ENCODE assay signal across 23 cellular contexts in the genomic region with DNA sequence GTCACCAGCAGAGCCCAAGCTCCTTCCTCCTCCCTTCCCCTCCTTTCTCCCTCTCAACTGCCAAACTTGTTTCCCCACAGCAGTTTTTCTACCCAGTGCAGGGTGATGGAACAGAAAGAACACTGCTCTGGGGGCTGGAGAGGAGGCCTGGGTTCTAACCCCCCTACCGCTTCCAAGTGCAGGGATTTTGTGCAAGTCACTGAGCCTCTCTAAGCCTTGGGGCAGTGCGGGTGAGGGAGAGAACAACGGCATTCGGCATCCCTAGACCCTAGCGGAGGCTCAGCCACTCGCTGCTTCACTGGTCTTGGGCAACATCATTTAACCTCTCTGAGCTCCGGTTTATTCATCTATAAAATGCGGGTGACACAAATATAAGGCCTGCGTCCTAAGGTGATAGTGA.
"Had no signal": no experiment of that assay in that cellular context is flagged by ENCODE, and none has a peak within 500 bp of the region (broad histone marks: within the 10 kb centered on the region; RNA-seq: fewer than 3 reads in every experiment).

No MANE protein-coding gene starts in this region.

- H3K27ac ChIP-seq: coronary artery, neural progenitor cell, prostate gland, right atrium auricular region, skin epidermis, suprapubic skin, transverse colon, upper lobe of right lung, uterus had no signal

- DNase-seq: dermis blood vessel endothelial cell; effector memory CD4-positive, alpha-beta T cell; kidney; naive B cell; nucleus accumbens; stimulated activated CD4-positive, alpha-beta T cell treated with anti-CD3 and anti-CD28 coated beads, Interleukin-15, amount 100 ng/mL, for 24 hours; stimulated activated CD4-positive, alpha-beta T cell treated with anti-CD3 and anti-CD28 coated beads, Interleukin-2, amount 100 ng/mL, for 48 hours; stimulated activated naive CD4-positive, alpha-beta T cell; transverse colon; uterus had no signal

- H3K27me3 ChIP-seq: neural progenitor cell, right atrium auricular region, suprapubic skin, transverse colon, upper lobe of right lung, uterus had no signal

- H3K4me3 ChIP-seq: coronary artery, lung, mucosa of descending colon, neural progenitor cell, prostate gland, right atrium auricular region, skin epidermis, suprapubic skin, transverse colon, upper lobe of right lung, uterus had no signal

- H3K36me3 Mint-ChIP-seq: memory B cell; naive B cell; natural killer cell treated with Interleukin-12 subunit alpha and Interleukin-12 subunit beta and Interleukin-15 and Interleukin-18, amount 100 ng/mL, for 72 hours; neural progenitor cell had no signal

- H3K27ac Mint-ChIP-seq: memory B cell; naive B cell; natural killer cell treated with Interleukin-12 subunit alpha and Interleukin-12 subunit beta and Interleukin-15 and Interleukin-18, amount 100 ng/mL, for 72 hours had no signal

- H3K4me1 Mint-ChIP-seq: memory B cell had no signal

- H3K4me3 Mint-ChIP-seq: memory B cell; natural killer cell treated with Interleukin-12 subunit alpha and Interleukin-12 subunit beta and Interleukin-15 and Interleukin-18, amount 100 ng/mL, for 72 hours; neural progenitor cell; stimulated activated naive CD8-positive, alpha-beta T cell treated with anti-CD3 and anti-CD28 coated beads, Interleukin-15, amount 100 ng/mL, for 72 hours had no signal

- H3K36me3 ChIP-seq: neural progenitor cell, prostate gland, right atrium auricular region, suprapubic skin, transverse colon, upper lobe of right lung, uterus had no signal

- ATAC-seq: left lobe of liver; mucosa of descending colon; natural killer cell treated with Interleukin-12 subunit alpha and Interleukin-12 subunit beta and Interleukin-15 and Interleukin-18, amount 100 ng/mL, for 72 hours; stimulated activated naive CD8-positive, alpha-beta T cell treated with anti-CD3 and anti-CD28 coated beads, Interleukin-15, amount 100 ng/mL, for 72 hours had no signal

- H3K9me3 Mint-ChIP-seq: memory B cell; naive B cell; natural killer cell treated with Interleukin-12 subunit alpha and Interleukin-12 subunit beta and Interleukin-15 and Interleukin-18, amount 100 ng/mL, for 72 hours; neural progenitor cell; stimulated activated naive CD8-positive, alpha-beta T cell treated with anti-CD3 and anti-CD28 coated beads, Interleukin-15, amount 100 ng/mL, for 72 hours had no signal
